29 cellular contexts compared by ENCODE assay signal in the genomic region with DNA sequence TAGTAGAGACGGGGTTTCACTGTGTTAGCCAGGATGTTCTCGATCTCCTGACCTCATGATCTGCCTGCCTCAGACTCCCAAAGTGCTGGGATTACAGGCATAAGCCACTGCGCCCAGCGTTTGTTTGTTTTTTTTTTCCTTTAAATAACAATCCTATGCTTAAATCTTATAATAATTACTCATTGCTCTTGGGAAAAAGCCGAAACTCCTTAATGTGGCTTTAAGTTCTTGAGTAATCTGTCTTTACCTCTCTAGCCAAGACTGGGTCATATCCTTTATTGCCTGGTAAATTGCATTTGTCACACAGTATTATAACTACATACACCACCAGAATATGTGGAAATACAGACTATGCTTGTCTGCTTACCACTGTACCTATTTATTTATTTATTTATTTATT.
"Had no signal": no experiment of that assay in that cellular context is flagged by ENCODE, and none has a peak within 500 bp of the region (broad histone marks: within the 10 kb centered on the region; RNA-seq: fewer than 3 reads in every experiment).

No MANE protein-coding gene starts in this region.

- H3K36me3 Mint-ChIP-seq: stimulated activated effector memory CD8-positive, alpha-beta T cell treated with anti-CD3 and anti-CD28 coated beads, Interleukin-12 subunit alpha, Interleukin-12 subunit beta, amount 100 ng/mL, for 72 hours had no signal

- H3K4me1 Mint-ChIP-seq: activated CD8-positive, alpha-beta memory T cell treated with anti-CD3 and anti-CD28 coated beads, Interleukin-2, amount 10 ng/mL, durations not matched to agents 7 days and 5 days; activated naive CD8-positive, alpha-beta T cell treated with anti-CD3 and anti-CD28 coated beads, Interleukin-2, amount 50 U/mL, for 24 hours; endodermal cell; nephron progenitor cell; stimulated activated effector memory CD8-positive, alpha-beta T cell treated with anti-CD3 and anti-CD28 coated beads, Interleukin-12 subunit alpha, Interleukin-12 subunit beta, amount 100 ng/mL, for 72 hours had no signal

- H3K9me3 Mint-ChIP-seq: activated CD4-positive, alpha-beta T cell treated with anti-CD3 and anti-CD28 coated beads, Interleukin-2, amount 10 ng/mL, durations not matched to agents 7 days and 5 days; activated CD8-positive, alpha-beta T cell treated with anti-CD3 and anti-CD28 coated beads for 36 hours; activated naive CD8-positive, alpha-beta T cell treated with anti-CD3 and anti-CD28 coated beads, Interleukin-2, amount 50 U/mL, for 24 hours; memory B cell; nephron progenitor cell; stimulated activated effector memory CD8-positive, alpha-beta T cell treated with anti-CD3 and anti-CD28 coated beads, Interleukin-12 subunit alpha, Interleukin-12 subunit beta, amount 100 ng/mL, for 72 hours; T-helper 2 cell treated with Interferon-gamma antibody and Interleukin-4, amounts not matched to agents 5 μg/mL and 100 μg/mL, for 36 hours had no signal

- H3K4me3 Mint-ChIP-seq: activated CD4-positive, alpha-beta T cell treated with anti-CD3 and anti-CD28 coated beads, Interleukin-2, amount 10 ng/mL, durations not matched to agents 7 days and 5 days; activated CD8-positive, alpha-beta memory T cell treated with anti-CD3 and anti-CD28 coated beads, Interleukin-2, amount 10 ng/mL, durations not matched to agents 7 days and 5 days; activated CD8-positive, alpha-beta T cell treated with anti-CD3 and anti-CD28 coated beads for 36 hours; activated naive CD8-positive, alpha-beta T cell treated with anti-CD3 and anti-CD28 coated beads, Interleukin-2, amount 50 U/mL, for 24 hours; endodermal cell; memory B cell; nephron progenitor cell; stimulated activated effector memory CD8-positive, alpha-beta T cell treated with anti-CD3 and anti-CD28 coated beads, Interleukin-12 subunit alpha, Interleukin-12 subunit beta, amount 100 ng/mL, for 72 hours; T-helper 2 cell treated with Interferon-gamma antibody and Interleukin-4, amounts not matched to agents 5 μg/mL and 100 μg/mL, for 36 hours had no signal

- H3K9me3 ChIP-seq: ascending aorta, breast epithelium, esophagus squamous epithelium, gastrocnemius medialis, mucosa of descending colon, stomach, suprapubic skin, tibial nerve had no signal

- H3K27ac ChIP-seq: ascending aorta, breast epithelium, esophagus squamous epithelium, gastrocnemius medialis, parathyroid adenoma, skin epidermis, stomach, suprapubic skin, tibial nerve, WERI-Rb-1 had no signal

- H3K36me3 ChIP-seq: breast epithelium had no signal

- ATAC-seq: activated CD8-positive, alpha-beta memory T cell treated with anti-CD3 and anti-CD28 coated beads, Interleukin-2, amount 10 ng/mL, durations not matched to agents 7 days and 5 days; activated CD8-positive, alpha-beta T cell treated with anti-CD3 and anti-CD28 coated beads for 36 hours; activated naive CD8-positive, alpha-beta T cell treated with anti-CD3 and anti-CD28 coated beads, Interleukin-2, amount 50 U/mL, for 24 hours; gastrocnemius medialis; left ventricle myocardium superior; mucosa of descending colon; right cardiac atrium; stimulated activated effector memory CD8-positive, alpha-beta T cell treated with anti-CD3 and anti-CD28 coated beads, Interleukin-12 subunit alpha, Interleukin-12 subunit beta, amount 100 ng/mL, for 72 hours had no signal

- H3K4me3 ChIP-seq: ascending aorta, breast epithelium, esophagus squamous epithelium, gastrocnemius medialis, mucosa of descending colon, skin epidermis, stomach, suprapubic skin, tibial nerve had no signal

- H3K79me2 ChIP-seq: parathyroid adenoma had no signal

- H2AFZ ChIP-seq: parathyroid adenoma had no signal

- H3K9ac ChIP-seq: parathyroid adenoma had no signal

- H3K27me3 Mint-ChIP-seq: activated CD4-positive, alpha-beta T cell treated with anti-CD3 and anti-CD28 coated beads, Interleukin-2, amount 10 ng/mL, durations not matched to agents 7 days and 5 days; activated CD8-positive, alpha-beta memory T cell treated with anti-CD3 and anti-CD28 coated beads, Interleukin-2, amount 10 ng/mL, durations not matched to agents 7 days and 5 days; activated CD8-positive, alpha-beta T cell treated with anti-CD3 and anti-CD28 coated beads for 36 hours; activated naive CD8-positive, alpha-beta T cell treated with anti-CD3 and anti-CD28 coated beads, Interleukin-2, amount 50 U/mL, for 24 hours; memory B cell had no signal

- DNase-seq: activated CD4-positive, alpha-beta T cell treated with anti-CD3 and anti-CD28 coated beads, Interleukin-2, amount 10 ng/mL, durations not matched to agents 7 days and 5 days; activated CD4-positive, CD25-positive, alpha-beta regulatory T cell treated with anti-CD3 and anti-CD28 coated beads, Interleukin-2, amount 50 U/mL, for 72 hours; activated CD8-positive, alpha-beta memory T cell treated with anti-CD3 and anti-CD28 coated beads, Interleukin-2, amount 10 ng/mL, durations not matched to agents 7 days and 5 days; activated CD8-positive, alpha-beta T cell treated with anti-CD3 and anti-CD28 coated beads for 36 hours; activated gamma-delta T cell; activated naive CD4-positive, alpha-beta T cell treated with anti-CD3 and anti-CD28 coated beads, Interleukin-2, amount 50 U/mL, for 16 hours; activated naive CD8-positive, alpha-beta T cell treated with anti-CD3 and anti-CD28 coated beads, Interleukin-2, amount 50 U/mL, for 24 hours; activated T-cell treated with anti-CD3 and anti-CD28 coated beads for 4 hours; cortex of kidney; endodermal cell; esophagus squamous epithelium; gastrocnemius medialis; hypothalamus; left ventricle myocardium superior; mucosa of descending colon; nephron progenitor cell; right cardiac atrium; stimulated activated CD4-positive, alpha-beta T cell treated with anti-CD3 and anti-CD28 coated beads, Interleukin-1b, Interleukin-23, amount 100 ng/mL, for 48 hours; stomach; WERI-Rb-1 had no signal

- H3K27ac Mint-ChIP-seq: activated CD4-positive, alpha-beta T cell treated with anti-CD3 and anti-CD28 coated beads, Interleukin-2, amount 10 ng/mL, durations not matched to agents 7 days and 5 days; activated CD8-positive, alpha-beta memory T cell treated with anti-CD3 and anti-CD28 coated beads, Interleukin-2, amount 10 ng/mL, durations not matched to agents 7 days and 5 days; activated CD8-positive, alpha-beta T cell treated with anti-CD3 and anti-CD28 coated beads for 36 hours; activated naive CD8-positive, alpha-beta T cell treated with anti-CD3 and anti-CD28 coated beads, Interleukin-2, amount 50 U/mL, for 24 hours; endodermal cell; memory B cell; nephron progenitor cell; stimulated activated effector memory CD8-positive, alpha-beta T cell treated with anti-CD3 and anti-CD28 coated beads, Interleukin-12 subunit alpha, Interleukin-12 subunit beta, amount 100 ng/mL, for 72 hours; T-helper 2 cell treated with Interferon-gamma antibody and Interleukin-4, amounts not matched to agents 5 μg/mL and 100 μg/mL, for 36 hours had no signal

- H3K27me3 ChIP-seq: ascending aorta, breast epithelium, esophagus squamous epithelium, gastrocnemius medialis, stomach, suprapubic skin, tibial nerve had no signal

- H3K4me1 ChIP-seq: ascending aorta, breast epithelium, gastrocnemius medialis, parathyroid adenoma, suprapubic skin, tibial nerve had no signal
